In the genomic region with DNA sequence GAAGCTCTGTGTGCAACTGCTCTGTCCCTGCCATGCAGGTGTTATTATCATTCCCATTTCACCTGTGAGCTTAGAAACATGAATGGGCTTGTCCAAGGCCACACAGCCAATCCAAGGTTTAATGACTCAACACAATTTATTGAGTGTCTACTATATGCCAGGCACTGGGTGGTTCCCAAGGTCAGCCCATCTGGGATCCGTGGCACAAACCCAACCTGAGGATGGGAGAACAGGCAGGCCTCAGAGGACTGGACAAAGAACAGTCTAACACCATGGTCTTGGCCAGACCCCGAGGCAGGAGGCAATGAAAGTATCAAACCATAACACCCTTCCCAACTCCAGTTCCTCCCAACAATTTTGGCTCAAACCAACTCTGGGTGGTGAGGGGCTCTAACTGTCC, we compare ENCODE assay signal across 38 cellular contexts. TPM values are rescaled to one million over a fixed set of nuclear protein-coding genes. Genes with fewer than 3 reads are reported as not detected.
"Had no signal": no experiment of that assay in that cellular context is flagged by ENCODE, and none has a peak within 500 bp of the region (broad histone marks: within the 10 kb centered on the region; RNA-seq: fewer than 3 reads in every experiment).

No MANE protein-coding gene starts in this region.

- H3K27ac ChIP-seq: adrenal gland, body of pancreas, brain microvascular endothelial cell, breast epithelium, cardiac muscle cell, VCaP had no signal

- H3K36me3 ChIP-seq: adrenal gland, brain microvascular endothelial cell, breast epithelium, cardiac muscle cell had no signal

- H3K27me3 Mint-ChIP-seq: activated CD4-positive, alpha-beta T cell treated with anti-CD3 and anti-CD28 coated beads, Interleukin-2, amount 10 ng/mL, durations not matched to agents 24 days and 14 days; activated CD8-positive, alpha-beta T cell treated with anti-CD3 and anti-CD28 coated beads for 36 hours had no signal

- H3K9me3 ChIP-seq: adrenal gland, body of pancreas, breast epithelium had no signal

- H3K4me3 ChIP-seq: adrenal gland, body of pancreas, breast epithelium, cardiac muscle cell had no signal

- DNase-seq: activated B cell treated with CpG ODN at 0.5 μM for 24 hours; activated CD4-positive, alpha-beta memory T cell treated with anti-CD3 and anti-CD28 coated beads for 36 hours; activated CD4-positive, alpha-beta T cell treated with anti-CD3 and anti-CD28 coated beads for 4 hours; activated CD4-positive, alpha-beta T cell treated with anti-CD3 and anti-CD28 coated beads, Interleukin-2, amount 10 ng/mL, durations not matched to agents 24 days and 14 days; activated CD4-positive, alpha-beta T cell treated with anti-CD3 and anti-CD28 coated beads, Interleukin-2, amount 50 U/mL, for 1 hour; activated CD4-positive, alpha-beta T cell treated with anti-CD3 and anti-CD28 coated beads, Interleukin-2, amount 50 U/mL, for 4 hours; activated CD4-positive, CD25-positive, alpha-beta regulatory T cell treated with anti-CD3 and anti-CD28 coated beads, Interleukin-2, amount 50 U/mL, for 72 hours; activated CD8-positive, alpha-beta T cell treated with anti-CD3 and anti-CD28 coated beads for 36 hours; activated effector memory CD4-positive, alpha-beta T cell treated with anti-CD3 and anti-CD28 coated beads, Interleukin-2, amount 50 U/mL, for 16 hours; activated gamma-delta T cell treated with Interleukin-2 at 50 U/mL for 16 hours; activated naive CD4-positive, alpha-beta T cell; activated naive CD4-positive, alpha-beta T cell treated with anti-CD3 and anti-CD28 coated beads for 36 hours; activated naive CD4-positive, alpha-beta T cell treated with anti-CD3 and anti-CD28 coated beads, Interleukin-2, amount 50 U/mL, for 16 hours; activated naive CD8-positive, alpha-beta T cell treated with anti-CD3 and anti-CD28 coated beads for 36 hours; activated T-cell treated with anti-CD3 and anti-CD28 coated beads for 4 hours; activated T-cell treated with anti-CD3 and anti-CD28 coated beads, Interleukin-2, amount 50 U/mL, for 1 hour; activated T-cell treated with anti-CD3 and anti-CD28 coated beads, Interleukin-2, amount 50 U/mL, for 4 hours; activated T-cell treated with anti-CD3 and anti-CD28 coated beads, Interleukin-2, amount 50 U/mL, for 72 hours; adrenal gland; amniotic stem cell; aorta; body of pancreas; brain microvascular endothelial cell; cerebellar nuclear complex; T-cell; T-helper 17 cell; T-helper 9 cell had no signal

- H3K27me3 ChIP-seq: adrenal gland, body of pancreas, brain microvascular endothelial cell had no signal

- H3K36me3 Mint-ChIP-seq: activated CD4-positive, alpha-beta memory T cell treated with anti-CD3 and anti-CD28 coated beads for 36 hours; activated naive CD4-positive, alpha-beta T cell treated with anti-CD3 and anti-CD28 coated beads, Interleukin-2, amount 50 U/mL, for 72 hours; activated naive CD8-positive, alpha-beta T cell treated with anti-CD3 and anti-CD28 coated beads for 36 hours; T-cell had no signal

- H3K4me1 Mint-ChIP-seq: activated B cell treated with CpG ODN at 0.5 μM for 24 hours; activated CD4-positive, alpha-beta T cell treated with anti-CD3 and anti-CD28 coated beads, Interleukin-2, amount 10 ng/mL, durations not matched to agents 24 days and 14 days; activated naive CD8-positive, alpha-beta T cell treated with anti-CD3 and anti-CD28 coated beads for 36 hours; activated T-helper 17 cell treated with anti-CD3 and anti-CD28 coated beads, Interleukin-2, amount 50 U/mL, for 72 hours; central memory CD8-positive, alpha-beta T cell; T-helper 17 cell had no signal

- H3K9me3 Mint-ChIP-seq: activated B cell treated with CpG ODN at 0.5 μM for 24 hours; activated CD4-positive, alpha-beta T cell treated with anti-CD3 and anti-CD28 coated beads, Interleukin-2, amount 10 ng/mL, durations not matched to agents 24 days and 14 days; activated CD8-positive, alpha-beta T cell treated with anti-CD3 and anti-CD28 coated beads for 36 hours; activated naive CD4-positive, alpha-beta T cell treated with anti-CD3 and anti-CD28 coated beads for 36 hours; activated naive CD4-positive, alpha-beta T cell treated with anti-CD3 and anti-CD28 coated beads, Interleukin-2, amount 50 U/mL, for 72 hours; activated naive CD8-positive, alpha-beta T cell treated with anti-CD3 and anti-CD28 coated beads for 36 hours; activated T-cell treated with anti-CD3 and anti-CD28 coated beads, Interleukin-2, amount 50 U/mL, for 4 hours; activated T-cell treated with anti-CD3 and anti-CD28 coated beads, Interleukin-2, amount 50 U/mL, for 72 hours; activated T-helper 1 cell treated with anti-CD3 and anti-CD28 coated beads, Interleukin-12 subunit alpha, Interleukin-12 subunit beta, Interleukin-2, Interleukin-4 antibody, amounts not matched to agents 30 ng/mL and 10 ng/mL and 1 ng/mL, durations not matched to agents 14 hours and 24 hours and 36 hours; activated T-helper 17 cell treated with anti-CD3 and anti-CD28 coated beads, Interleukin-2, amount 50 U/mL, for 72 hours; central memory CD8-positive, alpha-beta T cell; T-cell had no signal

- ATAC-seq: activated CD8-positive, alpha-beta T cell treated with anti-CD3 and anti-CD28 coated beads for 36 hours; activated naive CD4-positive, alpha-beta T cell treated with anti-CD3 and anti-CD28 coated beads, Interleukin-2, amount 50 U/mL, for 72 hours; activated T-cell treated with anti-CD3 and anti-CD28 coated beads, Interleukin-2, amount 50 U/mL, for 4 hours; activated T-cell treated with anti-CD3 and anti-CD28 coated beads, Interleukin-2, amount 50 U/mL, for 72 hours; activated T-helper 17 cell treated with anti-CD3 and anti-CD28 coated beads, Interleukin-2, amount 50 U/mL, for 72 hours; body of pancreas; T-cell; T-helper 17 cell had no signal

- H3K4me1 ChIP-seq: adrenal gland, body of pancreas, breast epithelium had no signal

- H3K27ac Mint-ChIP-seq: activated B cell treated with CpG ODN at 0.5 μM for 24 hours; activated CD4-positive, alpha-beta memory T cell treated with anti-CD3 and anti-CD28 coated beads for 36 hours; activated CD4-positive, alpha-beta T cell treated with anti-CD3 and anti-CD28 coated beads, Interleukin-2, amount 10 ng/mL, durations not matched to agents 24 days and 14 days; activated CD8-positive, alpha-beta T cell treated with anti-CD3 and anti-CD28 coated beads for 36 hours; activated naive CD4-positive, alpha-beta T cell treated with anti-CD3 and anti-CD28 coated beads for 36 hours; activated naive CD4-positive, alpha-beta T cell treated with anti-CD3 and anti-CD28 coated beads, Interleukin-2, amount 50 U/mL, for 72 hours; activated naive CD8-positive, alpha-beta T cell treated with anti-CD3 and anti-CD28 coated beads for 36 hours; activated T-cell treated with anti-CD3 and anti-CD28 coated beads, Interleukin-2, amount 50 U/mL, for 72 hours; activated T-helper 1 cell treated with anti-CD3 and anti-CD28 coated beads, Interleukin-12 subunit alpha, Interleukin-12 subunit beta, Interleukin-2, Interleukin-4 antibody, amounts not matched to agents 30 ng/mL and 10 ng/mL and 1 ng/mL, durations not matched to agents 14 hours and 24 hours and 36 hours; activated T-helper 17 cell treated with anti-CD3 and anti-CD28 coated beads, Interleukin-2, amount 50 U/mL, for 72 hours; T-cell; T-helper 17 cell had no signal

- H3K4me3 Mint-ChIP-seq: activated B cell treated with CpG ODN at 0.5 μM for 24 hours; activated CD4-positive, alpha-beta memory T cell treated with anti-CD3 and anti-CD28 coated beads for 36 hours; activated CD4-positive, alpha-beta T cell treated with anti-CD3 and anti-CD28 coated beads, Interleukin-2, amount 10 ng/mL, durations not matched to agents 24 days and 14 days; activated CD8-positive, alpha-beta T cell treated with anti-CD3 and anti-CD28 coated beads for 36 hours; activated naive CD4-positive, alpha-beta T cell treated with anti-CD3 and anti-CD28 coated beads for 36 hours; activated naive CD8-positive, alpha-beta T cell treated with anti-CD3 and anti-CD28 coated beads for 36 hours; activated T-cell treated with anti-CD3 and anti-CD28 coated beads, Interleukin-2, amount 50 U/mL, for 4 hours; activated T-cell treated with anti-CD3 and anti-CD28 coated beads, Interleukin-2, amount 50 U/mL, for 72 hours; activated T-helper 1 cell treated with anti-CD3 and anti-CD28 coated beads, Interleukin-12 subunit alpha, Interleukin-12 subunit beta, Interleukin-2, Interleukin-4 antibody, amounts not matched to agents 30 ng/mL and 10 ng/mL and 1 ng/mL, durations not matched to agents 14 hours and 24 hours and 36 hours; activated T-helper 17 cell treated with anti-CD3 and anti-CD28 coated beads, Interleukin-2, amount 50 U/mL, for 72 hours; central memory CD8-positive, alpha-beta T cell; T-cell; T-helper 17 cell had no signal

RNA-seq across cellular contexts. Expression of a gene that starts 15.7 kb away (rescaled TPM):
- total RNA-seq: activated B cell treated with CpG ODN at 0.5 μM for 24 hours; activated CD4-positive, alpha-beta memory T cell treated with anti-CD3 and anti-CD28 coated beads for 36 hours; activated CD4-positive, alpha-beta T cell treated with anti-CD3 and anti-CD28 coated beads, Interleukin-2, amount 10 ng/mL, durations not matched to agents 24 days and 14 days; activated CD8-positive, alpha-beta T cell treated with anti-CD3 and anti-CD28 coated beads for 36 hours; activated naive CD4-positive, alpha-beta T cell treated with anti-CD3 and anti-CD28 coated beads for 36 hours; activated naive CD4-positive, alpha-beta T cell treated with anti-CD3 and anti-CD28 coated beads, Interleukin-2, amount 50 U/mL, for 72 hours; activated naive CD8-positive, alpha-beta T cell treated with anti-CD3 and anti-CD28 coated beads for 36 hours; activated T-cell treated with anti-CD3 and anti-CD28 coated beads, Interleukin-2, amount 50 U/mL, for 4 hours; activated T-cell treated with anti-CD3 and anti-CD28 coated beads, Interleukin-2, amount 50 U/mL, for 72 hours; activated T-helper 1 cell treated with anti-CD3 and anti-CD28 coated beads, Interleukin-12 subunit alpha, Interleukin-12 subunit beta, Interleukin-2, Interleukin-4 antibody, amounts not matched to agents 30 ng/mL and 10 ng/mL and 1 ng/mL, durations not matched to agents 14 hours and 24 hours and 36 hours; activated T-helper 17 cell treated with anti-CD3 and anti-CD28 coated beads, Interleukin-2, amount 50 U/mL, for 72 hours; adrenal gland; aorta; astrocyte; body of pancreas; breast epithelium; cardiac muscle cell; chondrocyte; T-cell; T-helper 1 cell treated with Interleukin-12 subunit alpha and Interleukin-12 subunit beta and Interleukin-4 antibody, amounts not matched to agents 30 ng/mL and 1 ng/mL, for 36 hours; T-helper 17 cell; T-helper 2 cell treated with Interferon-gamma antibody and Interleukin-4, amounts not matched to agents 100 ng/mL and 5 ng/mL, for 36 hours had no signal
